ENCODE assay signal across 23 cellular contexts in genomic region chr14:94779713-94780112, GRCh38. TPM values are rescaled to one million over a fixed set of nuclear protein-coding genes. Genes with fewer than 3 reads are reported as not detected.
"Had no signal": no experiment of that assay in that cellular context is flagged by ENCODE, and none has a peak within 500 bp of the region (broad histone marks: within the 10 kb centered on the region; RNA-seq: fewer than 3 reads in every experiment).

No MANE protein-coding gene starts in this region.

- H3K4me2 ChIP-seq: KMS-11 had no signal

- H3K27me3 ChIP-seq: SJSA1 had no signal

- H3K27ac ChIP-seq: KMS-11, SJSA1, SK-N-MC had no signal

- DNase-seq: Kasumi-1, MM.1S, NCI-H1092, NCI-H1436, NCI-H187, NCI-H2029, NCI-H2081 treated with DMSO at 0.1 percent for 48 hours, NCI-H2171, NCI-H226, NCI-H446, NCI-H510A, NCI-H524 treated with DMSO at 0.1 percent for 48 hours, NCI-H69, NCI-H774, Right ventricle myocardium superior, RPMI8226, SIG-M5 had no signal

- H3K36me3 ChIP-seq: SJSA1 had no signal

- H3K4me3 ChIP-seq: K562, SJSA1, SK-N-MC had no signal

- H3K9ac ChIP-seq: KMS-11 had no signal

- FAIRE-seq: K562, RCC 7860 had no signal

- H3K9me3 ChIP-seq: SJSA1 had no signal

RNA-seq across cellular contexts. Expression of gene GSC, which starts 9.8 kb away (rescaled TPM):
- total RNA-seq: K562 had no signal
- polyA plus RNA-seq: IgD-negative memory B cell, K562 had no signal
